ENCODE assay signal across 15 cellular contexts in genomic region chr12:25372002-25372401, GRCh38.
"Had no signal": no experiment of that assay in that cellular context is flagged by ENCODE, and none has a peak within 500 bp of the region (broad histone marks: within the 10 kb centered on the region; RNA-seq: fewer than 3 reads in every experiment).

No MANE protein-coding gene starts in this region.

- H3K4me3 ChIP-seq: heart right ventricle had no signal

- H3K36me3 Mint-ChIP-seq: naive thymus-derived CD8-positive, alpha-beta T cell; stimulated activated memory B cell treated with anti-CD40 and anti-IgM and Interleukin-4, amounts not matched to agents 10 μg/mL and 1 μg/mL and 100 μg/mL, for 72 hours had no signal

- H3K27ac Mint-ChIP-seq: stimulated activated memory B cell treated with anti-CD40 and anti-IgM and Interleukin-4, amounts not matched to agents 10 μg/mL and 1 μg/mL and 100 μg/mL, for 72 hours had no signal

- H3K9me3 Mint-ChIP-seq: naive thymus-derived CD8-positive, alpha-beta T cell; stimulated activated memory B cell treated with anti-CD40 and anti-IgM and Interleukin-4, amounts not matched to agents 10 μg/mL and 1 μg/mL and 100 μg/mL, for 72 hours had no signal

- H3K9me3 ChIP-seq: heart right ventricle, neutrophil had no signal

- FAIRE-seq: colon, frontal cortex, islet of Langerhans, urothelium cell line had no signal

- H3K4me3 Mint-ChIP-seq: naive thymus-derived CD8-positive, alpha-beta T cell; stimulated activated memory B cell treated with anti-CD40 and anti-IgM and Interleukin-4, amounts not matched to agents 10 μg/mL and 1 μg/mL and 100 μg/mL, for 72 hours had no signal

- DNase-seq: dermis blood vessel endothelial cell; erythroblast; heart right ventricle; hypothalamus; kidney glomerular epithelial cell; naive thymus-derived CD8-positive, alpha-beta T cell; right cardiac atrium; stimulated activated CD4-positive, alpha-beta T cell treated with anti-CD3 and anti-CD28 coated beads, Interleukin-4, amount 100 ng/mL, for 1 hour; stimulated activated CD8-positive, alpha-beta memory T cell treated with anti-CD3 and anti-CD28 coated beads, Interleukin-4, amount 100 ng/mL, for 48 hours had no signal

- ATAC-seq: heart right ventricle; naive thymus-derived CD8-positive, alpha-beta T cell; right cardiac atrium; stimulated activated memory B cell treated with anti-CD40 and anti-IgM and Interleukin-4, amounts not matched to agents 10 μg/mL and 1 μg/mL and 100 μg/mL, for 72 hours had no signal

- H3K27me3 ChIP-seq: heart right ventricle, neutrophil had no signal

- H3K36me3 ChIP-seq: heart right ventricle, neutrophil had no signal

- H3K27ac ChIP-seq: heart right ventricle, neutrophil had no signal
